22 cellular contexts compared by ENCODE assay signal in the genomic region with DNA sequence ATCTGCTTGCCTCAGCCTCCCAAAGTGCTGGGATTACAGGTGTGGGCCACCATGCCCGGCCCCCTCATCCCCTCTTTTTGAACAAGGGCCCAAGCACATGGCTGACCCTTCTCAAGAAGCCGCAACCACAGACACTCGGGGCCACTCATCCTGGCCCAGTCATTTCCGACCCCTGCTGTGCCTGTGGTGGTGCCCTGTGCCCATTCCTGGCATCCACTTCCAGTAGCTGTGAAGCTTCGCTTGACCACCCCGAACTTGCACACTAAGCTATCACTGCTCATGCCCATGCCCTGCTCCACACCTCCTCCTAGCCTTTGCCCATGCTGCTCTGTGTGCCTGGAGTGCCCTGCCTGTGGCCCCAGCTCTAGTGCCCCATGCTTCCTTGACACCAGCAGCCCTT. TPM values are rescaled to one million over a fixed set of nuclear protein-coding genes. Genes with fewer than 3 reads are reported as not detected.
DNase-seq lines count a peak whose midpoint lies in the region; ATAC-seq, FAIRE-seq and TF ChIP-seq lines count a peak whose summit lies in the region.
"Had no signal": no experiment of that assay in that cellular context is flagged by ENCODE, and none has a peak within 500 bp of the region (broad histone marks: within the 10 kb centered on the region; RNA-seq: fewer than 3 reads in every experiment).

No MANE protein-coding gene starts in this region.

- H3K36me3 Mint-ChIP-seq in activated naive CD8-positive, alpha-beta T cell treated with anti-CD3 and anti-CD28 coated beads for 36 hours = no peaks in the 10 kb centered on the region
- no peaks in the 10 kb centered on the region for H3K36me3 Mint-ChIP-seq in activated naive CD8-positive, alpha-beta T cell treated with anti-CD3 and anti-CD28 coated beads, Interleukin-2, amount 50 U/mL, for 24 hours (ENCODE audit: low read depth)
- H3K36me3 Mint-ChIP-seq: CD4-positive, CD25-positive, alpha-beta regulatory T cell; CD8-positive, alpha-beta T cell had no signal

- H3K23me2 ChIP-seq in H1 (ENCODE audit: low read depth, low read length) = no peaks in the 10 kb centered on the region

- TF ChIP-seq RAD21 in H1 (IDR thresholded peaks at IDR 0.05 in 1 of 2, conservative IDR thresholded peaks at IDR 0.05 in 1 of 2; ENCODE audit: low read depth in 2 of 2, low read length in 2 of 2) = no peak

- no peak for DNase-seq in activated naive CD8-positive, alpha-beta T cell treated with anti-CD3 and anti-CD28 coated beads for 36 hours
- no peak for DNase-seq in activated naive CD8-positive, alpha-beta T cell treated with anti-CD3 and anti-CD28 coated beads, Interleukin-2, amount 50 U/mL, for 24 hours
- no peak for DNase-seq in H1 (ENCODE audit: low read depth in 1 of 2, low spot score in 2 of 2)
- no peak for DNase-seq in trophoblast cell
- peak; percentile 20 for DNase-seq in spleen
- no peak for DNase-seq in right cardiac atrium
- no peak for DNase-seq in H7
- DNase-seq: Caco-2; CD4-positive, CD25-positive, alpha-beta regulatory T cell; CD8-positive, alpha-beta T cell; DMS153; DND-41; GM23248 had no signal

- FAIRE-seq in H1 (lab: Jason Lieb, UNC) = no peak
- FAIRE-seq: A204.1, G401.6, GM12892 had no signal

- H3K27ac ChIP-seq in H1 (ENCODE audit: low read depth, low read length) (no peak overlapping the region), trophoblast cell (ENCODE audit: low read depth, low read length) (no peak overlapping the region), spleen (no peak overlapping the region), right cardiac atrium (ENCODE audit: low read length) (no peak overlapping the region)
- H3K27ac ChIP-seq: 22Rv1, BLaER1, C4-2B, GM23248 had no signal

- H3K79me2 ChIP-seq in H1 (ENCODE audit: control insufficient read depth in 1 of 2, insufficient read depth in 2 of 2, low read length in 2 of 2) = no peaks in the 10 kb centered on the region
- no peaks in the 10 kb centered on the region for H3K79me2 ChIP-seq in trophoblast cell (ENCODE audit: control insufficient read depth, insufficient read depth, low read length, poor library complexity)

- H4K5ac ChIP-seq in H1 (ENCODE audit: insufficient read length, low read depth, low read length) = no peak overlapping the region

- H3K4me1 Mint-ChIP-seq in activated naive CD8-positive, alpha-beta T cell treated with anti-CD3 and anti-CD28 coated beads for 36 hours = no peaks in the 10 kb centered on the region
- H3K4me1 Mint-ChIP-seq in activated naive CD8-positive, alpha-beta T cell treated with anti-CD3 and anti-CD28 coated beads, Interleukin-2, amount 50 U/mL, for 24 hours = no peaks in the 10 kb centered on the region
- H3K4me1 Mint-ChIP-seq: B cell; CD4-positive, CD25-positive, alpha-beta regulatory T cell had no signal

- H3K4me3 ChIP-seq in H1 (ENCODE audit: extremely low read depth in 1 of 4, insufficient read depth in 2 of 4, low read depth in 3 of 4, low read length in 4 of 4) (no peak overlapping the region), trophoblast cell (ENCODE audit: low read depth, low read length) (peak overlapping the region; percentile 63), spleen (no peak overlapping the region), right cardiac atrium (ENCODE audit: low read length) (no peak overlapping the region), H7 (ENCODE audit: insufficient read depth, low read depth, low read length) (no peak overlapping the region)
- H3K4me3 ChIP-seq: BLaER1, GM23248, HAP-1 had no signal

- TF ChIP-seq POLR2A in H1 (IDR thresholded peaks at IDR 0.05; ENCODE audit: control extremely low read depth in 1 of 2, low read depth in 2 of 2, low read length in 2 of 2) = no peak
- TF ChIP-seq POLR2A in spleen (IDR thresholded peaks at IDR 0.05) = no peak

- H2BK5ac ChIP-seq in H1 (ENCODE audit: low read depth, low read length) = 0 out of 2 replicates have a peak overlapping the region, but pooled peaks have one; percentile 35
- no peak overlapping the region for H2BK5ac ChIP-seq in trophoblast cell (ENCODE audit: low read depth, low read length, poor library complexity)

- peak overlapping the region; percentile 22 for H3K4me3 Mint-ChIP-seq in activated naive CD8-positive, alpha-beta T cell treated with anti-CD3 and anti-CD28 coated beads for 36 hours
- H3K4me3 Mint-ChIP-seq in activated naive CD8-positive, alpha-beta T cell treated with anti-CD3 and anti-CD28 coated beads, Interleukin-2, amount 50 U/mL, for 24 hours = no peak overlapping the region
- H3K4me3 Mint-ChIP-seq: B cell; CD4-positive, CD25-positive, alpha-beta regulatory T cell; CD8-positive, alpha-beta T cell had no signal

- H4K91ac ChIP-seq in H1 (replicated peaks; ENCODE audit: insufficient read length, low read length) (no peak overlapping the region), trophoblast cell (ENCODE audit: low read depth, low read length) (no peak overlapping the region)

- TF ChIP-seq CTCF in H1 (IDR thresholded peaks at IDR 0.05; ENCODE audit: control extremely low read depth in 1 of 3, insufficient read depth in 1 of 3, low read depth in 1 of 3, low read length in 3 of 3) (no peak), spleen (IDR thresholded peaks at IDR 0.05 in 8 of 11, conservative IDR thresholded peaks at IDR 0.05 in 3 of 11) (no peak)

- H2BK20ac ChIP-seq in H1 (ENCODE audit: low read length) = no peak overlapping the region

- H3K27me3 Mint-ChIP-seq in activated naive CD8-positive, alpha-beta T cell treated with anti-CD3 and anti-CD28 coated beads for 36 hours = no peaks in the 10 kb centered on the region
- H3K27me3 Mint-ChIP-seq in activated naive CD8-positive, alpha-beta T cell treated with anti-CD3 and anti-CD28 coated beads, Interleukin-2, amount 50 U/mL, for 24 hours = no peaks in the 10 kb centered on the region
- H3K27me3 Mint-ChIP-seq: B cell; CD4-positive, CD25-positive, alpha-beta regulatory T cell had no signal

- no peak overlapping the region for H3K56ac ChIP-seq in H1 (replicated peaks; ENCODE audit: insufficient read length, low read depth, low read length)

- H2AK5ac ChIP-seq in H1 (ENCODE audit: low read depth, low read length) (no peak overlapping the region), trophoblast cell (ENCODE audit: low read length) (no peak overlapping the region)

- H2BK15ac ChIP-seq in H1 (ENCODE audit: low read length) = no peak overlapping the region

- CTCF ChIA-PET in H1 (lab: Charles Lee; ENCODE audit: partially characterized antibody) = interaction anchor here (0.6 to 2.6 kb wide), 4 partner anchors 17 to 897 kb away, joined by 3 to 5 read pairs (median 4); no protein-coding TSS in a partner anchor

- H3K79me1 ChIP-seq in H1 (ENCODE audit: low read depth, low read length) (no peaks in the 10 kb centered on the region), trophoblast cell (ENCODE audit: low read length) (no peaks in the 10 kb centered on the region)

- POLR2A ChIA-PET in H1 (lab: Charles Lee; ENCODE audit: partially characterized antibody) = interaction anchor here (1.3 kb wide), 1 partner anchor 9 kb away, joined by 4 read pairs; no protein-coding TSS in a partner anchor

- H2BK120ac ChIP-seq in H1 (replicated peaks; ENCODE audit: low read depth, low read length) (no peak overlapping the region), trophoblast cell (ENCODE audit: insufficient read depth, low read length, poor library complexity) (no peak overlapping the region)

- intact Hi-C loops in spleen (cut with DNase I; ENCODE audit: low total_unique reads) = no loop called here
- intact Hi-C loops in right cardiac atrium (cut with DNase I) = no loop called here

- H2BK12ac ChIP-seq in H1 (ENCODE audit: low read depth, low read length) (no peak overlapping the region), trophoblast cell (ENCODE audit: low read length) (no peak overlapping the region)

- H3K4me2 ChIP-seq in H1 (ENCODE audit: insufficient read depth in 1 of 2, low read depth in 2 of 2, low read length in 2 of 2) = no peak overlapping the region
- H3K4me2 ChIP-seq in trophoblast cell (ENCODE audit: low read length) = no peak overlapping the region

- H3K27me3 ChIP-seq in H1 (replicated peaks in 1 of 4; ENCODE audit: control insufficient read depth in 3 of 4, extremely low read depth in 1 of 4, insufficient read depth in 3 of 4, low read length in 3 of 4) (no peaks in the 10 kb centered on the region), trophoblast cell (ENCODE audit: insufficient read depth, low read length) (no peaks in the 10 kb centered on the region), spleen (replicated peaks in 1 of 7) (no peaks in the 10 kb centered on the region), right cardiac atrium (ENCODE audit: control insufficient read depth, insufficient read depth) (no peaks in the 10 kb centered on the region), H7 (ENCODE audit: control insufficient read depth, insufficient read depth, low read length) (no peaks in the 10 kb centered on the region)
- H3K27me3 ChIP-seq: BLaER1 had no signal

- H3K4me1 ChIP-seq in H1 (replicated peaks in 1 of 4; ENCODE audit: control insufficient read depth in 3 of 4, insufficient read depth in 4 of 4, low read length in 3 of 4) (no peaks in the 10 kb centered on the region), trophoblast cell (ENCODE audit: control insufficient read depth in 1 of 2, insufficient read depth in 2 of 2, low read length in 2 of 2) (peaks cover 0 to 4% of the 10 kb centered on the region in 2 experiments), spleen (no peaks in the 10 kb centered on the region), right cardiac atrium (ENCODE audit: control insufficient read depth, insufficient read depth, low read length) (no peaks in the 10 kb centered on the region)
- H3K4me1 ChIP-seq: Caco-2, HAP-1 had no signal

- H3K18ac ChIP-seq in H1 (ENCODE audit: extremely low read depth, low read length) (no peak overlapping the region), trophoblast cell (ENCODE audit: low read length) (no peak overlapping the region)

- H3K36me3 ChIP-seq in H1 (ENCODE audit: control insufficient read depth in 2 of 4, insufficient read depth in 4 of 4, low read length in 3 of 4) (peaks cover 0 to 20% (median 4%) of the 10 kb centered on the region in 4 experiments; a peak in 6 of 8 replicates), trophoblast cell (ENCODE audit: control insufficient read depth in 1 of 2, insufficient read depth in 2 of 2, low read length in 2 of 2) (peaks cover 15 to 35% of the 10 kb centered on the region in 2 experiments), spleen (peaks cover 0 to 76% (median 3%) of the 10 kb centered on the region in 6 donors), H7 (replicated peaks; ENCODE audit: control insufficient read depth, insufficient read depth, low read length) (peaks cover 4% of the 10 kb centered on the region)

- no peak overlapping the region for H2AFZ ChIP-seq in H1 (ENCODE audit: low read length)
- no peak overlapping the region for H2AFZ ChIP-seq in trophoblast cell (ENCODE audit: insufficient read depth, low read length, poor library complexity)
- H2AFZ ChIP-seq: GM23248 had no signal

- no peak overlapping the region for H3K23ac ChIP-seq in H1 (ENCODE audit: insufficient read length)
- H3K23ac ChIP-seq in trophoblast cell (ENCODE audit: low read length) = no peak overlapping the region

- peaks cover 0 to 3% of the 10 kb centered on the region in 2 experiments for H4K20me1 ChIP-seq in H1 (replicated peaks in 1 of 2; ENCODE audit: control insufficient read depth in 1 of 2, insufficient read depth in 2 of 2, low read length in 2 of 2)
- H4K20me1 ChIP-seq: BLaER1 had no signal

- no peak overlapping the region for H4K8ac ChIP-seq in H1 (ENCODE audit: extremely low read depth, insufficient read depth, low read length)
- no peak overlapping the region for H4K8ac ChIP-seq in trophoblast cell (ENCODE audit: low read depth, low read length)

- no peak overlapping the region for H3K4ac ChIP-seq in H1 (replicated peaks; ENCODE audit: insufficient read length, low read depth, low read length)
- H3K4ac ChIP-seq in trophoblast cell (ENCODE audit: low read depth, low read length) = no peak overlapping the region

- no peak for ATAC-seq in activated naive CD8-positive, alpha-beta T cell treated with anti-CD3 and anti-CD28 coated beads, Interleukin-2, amount 50 U/mL, for 24 hours
- ATAC-seq in right cardiac atrium (no peak), HG03045 (IDR thresholded peaks at IDR 0.05; ENCODE audit: unreplicated experiment) (no peak)
- ATAC-seq: CD8-positive, alpha-beta T cell had no signal

- H3K27ac Mint-ChIP-seq in activated naive CD8-positive, alpha-beta T cell treated with anti-CD3 and anti-CD28 coated beads for 36 hours = no peak overlapping the region
- H3K27ac Mint-ChIP-seq in activated naive CD8-positive, alpha-beta T cell treated with anti-CD3 and anti-CD28 coated beads, Interleukin-2, amount 50 U/mL, for 24 hours = no peak overlapping the region
- H3K27ac Mint-ChIP-seq: B cell; CD4-positive, CD25-positive, alpha-beta regulatory T cell; CD8-positive, alpha-beta T cell had no signal

- H3K14ac ChIP-seq in H1 (ENCODE audit: insufficient read length) (no peak overlapping the region), trophoblast cell (ENCODE audit: low read length) (no peak overlapping the region)

- WGBS in H1 (ENCODE audit: extremely low coverage in 1 of 2, insufficient coverage in 1 of 2, insufficient read length in 1 of 2, insufficient replicate concordance in 2 of 2, low coverage in 1 of 2, low lambda C conversion rate in 2 of 2, missing lambda C conversion rate in 1 of 2), 2 experiments = 88% methylated on average over 6 of the region's 6 CpGs; no CpG with 5 or more reads in 1 of the 2 experiments
- no CpG with 5 or more reads among the region's 6 CpGs for WGBS in trophoblast cell (ENCODE audit: extremely low coverage, insufficient coverage, insufficient read length)
- 94 to 98% (median 97%) methylated on average over 6 of the region's 6 CpGs for WGBS in spleen, 5 donors
- 96% methylated on average over 6 of the region's 6 CpGs for WGBS in right cardiac atrium

- H4K12ac ChIP-seq in trophoblast cell (ENCODE audit: low read depth, low read length) = no peak overlapping the region

- TF ChIP-seq EP300 in H1 (IDR thresholded peaks at IDR 0.05; ENCODE audit: borderline replicate concordance in 1 of 2, low read depth in 2 of 2, low read length in 2 of 2) = no peak

- H3K9ac ChIP-seq in H1 (replicated peaks in 1 of 4; ENCODE audit: extremely low read depth in 1 of 4, low read depth in 3 of 4, low read length in 3 of 4) (no peak overlapping the region), trophoblast cell (ENCODE audit: low read length) (no peak overlapping the region)
- H3K9ac ChIP-seq: BLaER1, GM23248 had no signal

- H3K9me3 Mint-ChIP-seq in activated naive CD8-positive, alpha-beta T cell treated with anti-CD3 and anti-CD28 coated beads for 36 hours = no peaks in the 10 kb centered on the region
- H3K9me3 Mint-ChIP-seq in activated naive CD8-positive, alpha-beta T cell treated with anti-CD3 and anti-CD28 coated beads, Interleukin-2, amount 50 U/mL, for 24 hours = no peaks in the 10 kb centered on the region
- H3K9me3 Mint-ChIP-seq: CD4-positive, CD25-positive, alpha-beta regulatory T cell; CD8-positive, alpha-beta T cell had no signal

- peaks cover 6 to 9% of the 10 kb centered on the region in 2 experiments for H3K9me3 ChIP-seq in H1 (ENCODE audit: insufficient read depth in 2 of 2, low read depth in 1 of 2, low read length in 1 of 2)
- H3K9me3 ChIP-seq in trophoblast cell (ENCODE audit: insufficient read depth, low read depth, low read length) = peaks cover 7% of the 10 kb centered on the region
- no peaks in the 10 kb centered on the region for H3K9me3 ChIP-seq in spleen
- H3K9me3 ChIP-seq in right cardiac atrium (ENCODE audit: control insufficient read depth, low read length) = no peaks in the 10 kb centered on the region
- H3K9me3 ChIP-seq: Caco-2, HAP-1 had no signal

RNA-seq across cellular contexts. Expression of a gene that starts 8.3 kb away (rescaled TPM):
- 1 to 10 TPM; 3.0 to 4.4 TPM for total RNA-seq in activated naive CD8-positive, alpha-beta T cell treated with anti-CD3 and anti-CD28 coated beads for 36 hours
- total RNA-seq in H1 (2021; fragmentation: NEBNext Ultra II Directional; extraction: Animal tissue kit (Norgen Biotek cat#: 25700)) = 15.4 and 16.7 TPM in 2 replicates
- 14.0 and 14.8 TPM in 2 replicates for polyA plus RNA-seq in H1 (2011; rRNA removed)
- 16.6 TPM for polyA plus RNA-seq in H1 (2011; cell fraction: cytosol; rRNA removed)
- polyA plus RNA-seq in H1 (2011; cell fraction: nucleus; rRNA removed) = 28.7 TPM
- 15.1 to 20.7 TPM (median 18.0 TPM) in 4 replicates for polyA plus RNA-seq in H1 (2012, experiment 1 of 2)
- polyA plus RNA-seq in H1 (2012, experiment 2 of 2) = 9.9 TPM
- 10.8 TPM for polyA plus RNA-seq in H1 (2013, experiment 1 of 2)
- polyA plus RNA-seq in H1 (2013, experiment 2 of 2) = 10.9 TPM
- 12.5 and 13.0 TPM in 2 replicates for polyA minus RNA-seq in H1 (2011; rRNA and poly(A)+ RNA removed)
- polyA minus RNA-seq in H1 (2011; cell fraction: cytosol; rRNA and poly(A)+ RNA removed) = 15.5 TPM
- polyA minus RNA-seq in H1 (2011; cell fraction: nucleus; rRNA and poly(A)+ RNA removed) = 11.7 TPM
- 9.6 and 10.5 TPM in 2 replicates for polyA plus RNA-seq in trophoblast cell (2013)
- 10 to 100 TPM; 11.5 to 30.3 (median 21.7) TPM for total RNA-seq in spleen
- 10 to 100 TPM in 2 of 3 donors, 1 to 10 TPM in 1; 5.5 to 23.3 (median 22.4) TPM for polyA plus RNA-seq in spleen
- total RNA-seq in right cardiac atrium = 10 to 100 TPM in 1 of 4 donors, 1 to 10 TPM in 3; 5.1 to 11.3 (median 8.5) TPM
- 7.6 TPM for polyA plus RNA-seq in right cardiac atrium
- 5.4 and 9.8 TPM in 2 replicates for total RNA-seq in H7 (2014; rRNA removed; shearing (Covaris generic))

RNA-seq across cellular contexts. Expression of a gene that starts 47.0 kb away (rescaled TPM):
- 10 to 100 TPM; 50.6 to 56.6 TPM for total RNA-seq in activated naive CD8-positive, alpha-beta T cell treated with anti-CD3 and anti-CD28 coated beads for 36 hours
- total RNA-seq in H1 (2021; fragmentation: NEBNext Ultra II Directional; extraction: Animal tissue kit (Norgen Biotek cat#: 25700)) = 47.6 and 49.9 TPM in 2 replicates
- 17.8 and 23.7 TPM in 2 replicates for polyA plus RNA-seq in H1 (2011; rRNA removed)
- 27.4 TPM for polyA plus RNA-seq in H1 (2011; cell fraction: cytosol; rRNA removed)
- 40.1 TPM for polyA plus RNA-seq in H1 (2011; cell fraction: nucleus; rRNA removed)
- polyA plus RNA-seq in H1 (2012, experiment 1 of 2) = 32.9 to 45.5 TPM (median 41.1 TPM) in 4 replicates
- 6.7 TPM for polyA plus RNA-seq in H1 (2012, experiment 2 of 2)
- polyA plus RNA-seq in H1 (2013, experiment 1 of 2) = 42.5 TPM
- polyA plus RNA-seq in H1 (2013, experiment 2 of 2) = 40.4 TPM
- 52.6 and 90.4 TPM in 2 replicates for polyA minus RNA-seq in H1 (2011; rRNA and poly(A)+ RNA removed)
- 36.5 TPM for polyA minus RNA-seq in H1 (2011; cell fraction: cytosol; rRNA and poly(A)+ RNA removed)
- polyA minus RNA-seq in H1 (2011; cell fraction: nucleus; rRNA and poly(A)+ RNA removed) = 57.7 TPM
- 17.7 and 18.0 TPM in 2 replicates for polyA plus RNA-seq in trophoblast cell (2013)
- 10 to 100 TPM; 33.1 to 58.0 (median 44.1) TPM for total RNA-seq in spleen
- 10 to 100 TPM; 10.8 to 26.3 (median 15.6) TPM for polyA plus RNA-seq in spleen
- total RNA-seq in right cardiac atrium = 10 to 100 TPM; 15.8 to 23.4 (median 18.9) TPM
- polyA plus RNA-seq in right cardiac atrium = 12.1 TPM
- total RNA-seq in H7 (2014; rRNA removed; shearing (Covaris generic)) = 47.1 and 51.1 TPM in 2 replicates
